In genomic region chr4:26273308-26273980, GRCh38 we compare ENCODE assay signal across 1 cellular context.
TF ChIP-seq lines count a peak whose summit lies in the region.

No MANE protein-coding gene starts in this region.

TF ChIP-seq in WTC11, 78 proteins besides CTCF, POLR2A, EP300 and RAD21 (continued from another document):
- TF ChIP-seq AFF4 (CRISPR knock-in tag; IDR thresholded peaks at IDR 0.05; ENCODE audit: borderline replicate concordance) = no peak
- no peak for TF ChIP-seq RELA (CRISPR knock-in tag; IDR thresholded peaks at IDR 0.05; ENCODE audit: borderline replicate concordance)
- TF ChIP-seq, protein P1, sequence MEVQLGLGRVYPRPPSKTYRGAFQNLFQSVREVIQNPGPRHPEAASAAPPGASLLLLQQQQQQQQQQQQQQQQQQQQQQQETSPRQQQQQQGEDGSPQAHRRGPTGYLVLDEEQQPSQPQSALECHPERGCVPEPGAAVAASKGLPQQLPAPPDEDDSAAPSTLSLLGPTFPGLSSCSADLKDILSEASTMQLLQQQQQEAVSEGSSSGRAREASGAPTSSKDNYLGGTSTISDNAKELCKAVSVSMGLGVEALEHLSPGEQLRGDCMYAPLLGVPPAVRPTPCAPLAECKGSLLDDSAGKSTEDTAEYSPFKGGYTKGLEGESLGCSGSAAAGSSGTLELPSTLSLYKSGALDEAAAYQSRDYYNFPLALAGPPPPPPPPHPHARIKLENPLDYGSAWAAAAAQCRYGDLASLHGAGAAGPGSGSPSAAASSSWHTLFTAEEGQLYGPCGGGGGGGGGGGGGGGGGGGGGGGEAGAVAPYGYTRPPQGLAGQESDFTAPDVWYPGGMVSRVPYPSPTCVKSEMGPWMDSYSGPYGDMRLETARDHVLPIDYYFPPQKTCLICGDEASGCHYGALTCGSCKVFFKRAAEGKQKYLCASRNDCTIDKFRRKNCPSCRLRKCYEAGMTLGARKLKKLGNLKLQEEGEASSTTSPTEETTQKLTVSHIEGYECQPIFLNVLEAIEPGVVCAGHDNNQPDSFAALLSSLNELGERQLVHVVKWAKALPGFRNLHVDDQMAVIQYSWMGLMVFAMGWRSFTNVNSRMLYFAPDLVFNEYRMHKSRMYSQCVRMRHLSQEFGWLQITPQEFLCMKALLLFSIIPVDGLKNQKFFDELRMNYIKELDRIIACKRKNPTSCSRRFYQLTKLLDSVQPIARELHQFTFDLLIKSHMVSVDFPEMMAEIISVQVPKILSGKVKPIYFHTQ (CRISPR knock-in tag; IDR thresholded peaks at IDR 0.05) = no peak
- no peak for TF ChIP-seq ZNF423 (CRISPR knock-in tag; IDR thresholded peaks at IDR 0.05)
- TF ChIP-seq, protein P2, sequence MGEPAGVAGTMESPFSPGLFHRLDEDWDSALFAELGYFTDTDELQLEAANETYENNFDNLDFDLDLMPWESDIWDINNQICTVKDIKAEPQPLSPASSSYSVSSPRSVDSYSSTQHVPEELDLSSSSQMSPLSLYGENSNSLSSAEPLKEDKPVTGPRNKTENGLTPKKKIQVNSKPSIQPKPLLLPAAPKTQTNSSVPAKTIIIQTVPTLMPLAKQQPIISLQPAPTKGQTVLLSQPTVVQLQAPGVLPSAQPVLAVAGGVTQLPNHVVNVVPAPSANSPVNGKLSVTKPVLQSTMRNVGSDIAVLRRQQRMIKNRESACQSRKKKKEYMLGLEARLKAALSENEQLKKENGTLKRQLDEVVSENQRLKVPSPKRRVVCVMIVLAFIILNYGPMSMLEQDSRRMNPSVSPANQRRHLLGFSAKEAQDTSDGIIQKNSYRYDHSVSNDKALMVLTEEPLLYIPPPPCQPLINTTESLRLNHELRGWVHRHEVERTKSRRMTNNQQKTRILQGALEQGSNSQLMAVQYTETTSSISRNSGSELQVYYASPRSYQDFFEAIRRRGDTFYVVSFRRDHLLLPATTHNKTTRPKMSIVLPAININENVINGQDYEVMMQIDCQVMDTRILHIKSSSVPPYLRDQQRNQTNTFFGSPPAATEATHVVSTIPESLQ (CRISPR knock-in tag; IDR thresholded peaks at IDR 0.05) = no peak
- TF ChIP-seq, protein P3, sequence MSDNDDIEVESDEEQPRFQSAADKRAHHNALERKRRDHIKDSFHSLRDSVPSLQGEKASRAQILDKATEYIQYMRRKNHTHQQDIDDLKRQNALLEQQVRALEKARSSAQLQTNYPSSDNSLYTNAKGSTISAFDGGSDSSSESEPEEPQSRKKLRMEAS (CRISPR knock-in tag; IDR thresholded peaks at IDR 0.05) = no peak
- no peak for TF ChIP-seq TEAD1 (CRISPR knock-in tag; IDR thresholded peaks at IDR 0.05)
- TF ChIP-seq, protein P4, sequence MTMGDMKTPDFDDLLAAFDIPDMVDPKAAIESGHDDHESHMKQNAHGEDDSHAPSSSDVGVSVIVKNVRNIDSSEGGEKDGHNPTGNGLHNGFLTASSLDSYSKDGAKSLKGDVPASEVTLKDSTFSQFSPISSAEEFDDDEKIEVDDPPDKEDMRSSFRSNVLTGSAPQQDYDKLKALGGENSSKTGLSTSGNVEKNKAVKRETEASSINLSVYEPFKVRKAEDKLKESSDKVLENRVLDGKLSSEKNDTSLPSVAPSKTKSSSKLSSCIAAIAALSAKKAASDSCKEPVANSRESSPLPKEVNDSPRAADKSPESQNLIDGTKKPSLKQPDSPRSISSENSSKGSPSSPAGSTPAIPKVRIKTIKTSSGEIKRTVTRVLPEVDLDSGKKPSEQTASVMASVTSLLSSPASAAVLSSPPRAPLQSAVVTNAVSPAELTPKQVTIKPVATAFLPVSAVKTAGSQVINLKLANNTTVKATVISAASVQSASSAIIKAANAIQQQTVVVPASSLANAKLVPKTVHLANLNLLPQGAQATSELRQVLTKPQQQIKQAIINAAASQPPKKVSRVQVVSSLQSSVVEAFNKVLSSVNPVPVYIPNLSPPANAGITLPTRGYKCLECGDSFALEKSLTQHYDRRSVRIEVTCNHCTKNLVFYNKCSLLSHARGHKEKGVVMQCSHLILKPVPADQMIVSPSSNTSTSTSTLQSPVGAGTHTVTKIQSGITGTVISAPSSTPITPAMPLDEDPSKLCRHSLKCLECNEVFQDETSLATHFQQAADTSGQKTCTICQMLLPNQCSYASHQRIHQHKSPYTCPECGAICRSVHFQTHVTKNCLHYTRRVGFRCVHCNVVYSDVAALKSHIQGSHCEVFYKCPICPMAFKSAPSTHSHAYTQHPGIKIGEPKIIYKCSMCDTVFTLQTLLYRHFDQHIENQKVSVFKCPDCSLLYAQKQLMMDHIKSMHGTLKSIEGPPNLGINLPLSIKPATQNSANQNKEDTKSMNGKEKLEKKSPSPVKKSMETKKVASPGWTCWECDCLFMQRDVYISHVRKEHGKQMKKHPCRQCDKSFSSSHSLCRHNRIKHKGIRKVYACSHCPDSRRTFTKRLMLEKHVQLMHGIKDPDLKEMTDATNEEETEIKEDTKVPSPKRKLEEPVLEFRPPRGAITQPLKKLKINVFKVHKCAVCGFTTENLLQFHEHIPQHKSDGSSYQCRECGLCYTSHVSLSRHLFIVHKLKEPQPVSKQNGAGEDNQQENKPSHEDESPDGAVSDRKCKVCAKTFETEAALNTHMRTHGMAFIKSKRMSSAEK (CRISPR knock-in tag; IDR thresholded peaks at IDR 0.05; ENCODE audit: borderline replicate concordance) = no peak
- no peak for TF ChIP-seq ZSCAN18 (CRISPR knock-in tag; IDR thresholded peaks at IDR 0.05)
- TF ChIP-seq TCF7 (CRISPR knock-in tag; IDR thresholded peaks at IDR 0.05; ENCODE audit: low read depth) = no peak
